Comparison of ENCODE assay signal across 1 cellular context in the genomic region with DNA sequence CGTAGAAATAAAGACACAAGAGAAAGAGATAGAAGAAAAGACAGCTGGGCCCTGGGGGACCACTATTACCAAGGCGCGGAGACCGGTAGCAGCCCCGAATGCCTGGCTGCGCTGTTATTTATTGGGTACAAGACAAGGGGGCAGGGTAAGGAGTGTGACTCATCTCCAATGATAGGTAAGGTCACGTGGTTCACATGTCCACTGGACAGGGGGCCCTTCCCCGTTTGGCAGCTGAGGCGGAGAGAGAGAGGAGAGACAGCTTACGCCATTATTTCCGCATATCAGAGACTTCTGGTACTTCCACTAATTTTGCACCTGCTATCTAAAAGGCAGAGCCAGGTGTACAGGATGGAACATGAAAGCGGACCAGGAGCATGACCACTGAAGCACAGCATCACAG.
TF ChIP-seq lines count a peak whose summit lies in the region.

No MANE protein-coding gene starts in this region.

TF ChIP-seq in Ishikawa, 13 proteins besides CTCF, POLR2A, EP300 and RAD21:
- TF ChIP-seq, protein P1, sequence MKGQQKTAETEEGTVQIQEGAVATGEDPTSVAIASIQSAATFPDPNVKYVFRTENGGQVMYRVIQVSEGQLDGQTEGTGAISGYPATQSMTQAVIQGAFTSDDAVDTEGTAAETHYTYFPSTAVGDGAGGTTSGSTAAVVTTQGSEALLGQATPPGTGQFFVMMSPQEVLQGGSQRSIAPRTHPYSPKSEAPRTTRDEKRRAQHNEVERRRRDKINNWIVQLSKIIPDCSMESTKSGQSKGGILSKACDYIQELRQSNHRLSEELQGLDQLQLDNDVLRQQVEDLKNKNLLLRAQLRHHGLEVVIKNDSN (IDR thresholded peaks at IDR 0.05), result peak; percentile 34; the same call in 1 of the 2 replicates
- TF ChIP-seq TCF12 (IDR thresholded peaks at IDR 0.05; ENCODE audit: low read depth), result no peak
- TF ChIP-seq CEBPB (IDR thresholded peaks at IDR 0.05), result no peak
- no peak for TF ChIP-seq FOXM1 (IDR thresholded peaks at IDR 0.05; ENCODE audit: borderline replicate concordance, low read depth)
